19 cellular contexts compared by ENCODE assay signal in the genomic region with DNA sequence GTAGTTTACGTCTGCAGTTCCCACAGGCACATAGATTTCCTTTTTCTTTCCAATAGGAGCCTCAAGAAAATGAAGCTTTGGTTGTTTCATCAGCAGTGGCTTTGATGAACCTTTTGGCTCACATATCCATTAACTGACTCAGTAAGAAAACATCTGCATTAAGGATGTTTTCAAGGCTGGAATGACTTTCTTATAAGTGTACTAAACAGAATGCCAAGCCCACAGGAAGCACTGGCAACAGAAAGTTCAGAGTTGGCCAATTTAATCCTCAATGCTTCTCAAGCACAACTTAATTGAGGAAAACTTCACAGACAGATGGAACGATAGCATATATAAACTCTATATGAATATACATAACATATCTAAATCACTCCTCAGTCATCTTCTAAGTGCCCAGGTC.
DNase-seq lines count a peak whose midpoint lies in the region; ATAC-seq and TF ChIP-seq lines count a peak whose summit lies in the region.
"Had no signal": no experiment of that assay in that cellular context is flagged by ENCODE, and none has a peak within 500 bp of the region (broad histone marks: within the 10 kb centered on the region; RNA-seq: fewer than 3 reads in every experiment).

No MANE protein-coding gene starts in this region.

- ATAC-seq in PC-3 (peak; percentile 25; the same call in 1 of the 2 replicates), GM19023 (IDR thresholded peaks at IDR 0.05; ENCODE audit: unreplicated experiment) (no peak)
- no peak for ATAC-seq in CD4-positive, alpha-beta T cell (ENCODE audit: poor library complexity)
- ATAC-seq: Panc1; psoas muscle; stimulated activated naive CD8-positive, alpha-beta T cell treated with anti-CD3 and anti-CD28 coated beads, Interleukin-15, Interleukin-2, amounts not matched to agents 100 U/mL and 50 U/mL, for 24 hours; T-helper 17 cell had no signal

- no peaks in the 10 kb centered on the region for H3K9me2 ChIP-seq in PC-3 (replicated peaks; ENCODE audit: low read length)

- H3K27ac Mint-ChIP-seq in CD4-positive, alpha-beta T cell: no peak overlapping the region
- H3K27ac Mint-ChIP-seq: CD4-positive, alpha-beta memory T cell; T-helper 17 cell had no signal

- no peaks in the 10 kb centered on the region for H3K9me3 Mint-ChIP-seq in CD4-positive, alpha-beta T cell
- H3K9me3 Mint-ChIP-seq: CD4-positive, alpha-beta memory T cell had no signal

- no peaks in the 10 kb centered on the region for H3F3A ChIP-seq in PC-3 (ENCODE audit: low read length, unreplicated experiment)

- H4K20me1 ChIP-seq in PC-3 (ENCODE audit: low read length) (no peaks in the 10 kb centered on the region), osteoblast (ENCODE audit: insufficient read depth, low read length) (no peaks in the 10 kb centered on the region)

- no peaks in the 10 kb centered on the region for H3K36me3 ChIP-seq in PC-3 (ENCODE audit: low read depth, low read length)
- H3K36me3 ChIP-seq in osteoblast (ENCODE audit: insufficient read depth, low read length): no peaks in the 10 kb centered on the region
- H3K36me3 ChIP-seq: cardiac muscle cell had no signal

- no peak overlapping the region for H3K9ac ChIP-seq in PC-3 (ENCODE audit: low read length)

- POLR2A ChIA-PET in PC-3 (lab: Charles Lee; ENCODE audit: unreplicated experiment): no interaction called here
- POLR2A ChIA-PET in CD4-positive, alpha-beta T cell (lab: Charles Lee): no interaction called here

- CTCF ChIA-PET in PC-3 (lab: Charles Lee): no interaction called here
- CTCF ChIA-PET in CD4-positive, alpha-beta T cell (lab: Charles Lee): no interaction called here

- H3K9me3 ChIP-seq in PC-3 (ENCODE audit: low read length) (no peaks in the 10 kb centered on the region), osteoblast (ENCODE audit: low read depth, low read length) (no peaks in the 10 kb centered on the region)
- no peaks in the 10 kb centered on the region for H3K9me3 ChIP-seq in CD4-positive, alpha-beta T cell (ENCODE audit: control insufficient read depth, low read length)
- H3K9me3 ChIP-seq: psoas muscle had no signal

- in situ Hi-C loops in Caki2 (cut with HindIII; ENCODE audit: low pct_unique_long_range_greater_than_20kb, low sequenced_read_pairs): no loop called here

- intact Hi-C loops in PC-3 (cut with micrococcal nuclease): loop anchor here (10.0 kb wide), 1 partner anchor 144 kb away; no protein-coding TSS in a partner anchor
- intact Hi-C loops in posterior vena cava (cut with DNase I): no loop called here
- intact Hi-C loops in CD4-positive, alpha-beta T cell (cut with DNase I, micrococcal nuclease): no loop called here

- DNase-seq in Caki2 (ENCODE audit: low read depth) (peak; percentile 2), PC-3 (peak; percentile 44), epithelial cell of prostate (ENCODE audit: low read depth, low spot score) (peak; percentile 24), osteoblast (ENCODE audit: insufficient read length, low spot score, missing footprints) (peak; percentile 68), GF-D8 (lab: John Stamatoyannopoulos, UW) (no peak), posterior vena cava (ENCODE audit: low spot score) (no peak)
- DNase-seq in CD4-positive, alpha-beta T cell: no peak
- DNase-seq: activated CD4-positive, alpha-beta T cell treated with anti-CD3 and anti-CD28 coated beads, Interleukin-2, amount 50 U/mL, for 48 hours; activated effector memory CD4-positive, alpha-beta T cell treated with anti-CD3 and anti-CD28 coated beads, Interleukin-2, amount 50 U/mL, for 16 hours; CD4-positive, alpha-beta memory T cell; NCI-H1048; NCI-H510A; psoas muscle; stimulated activated CD4-positive, alpha-beta T cell treated with anti-CD3 and anti-CD28 coated beads, Interleukin-4, amount 100 ng/mL, for 4 hours; stimulated activated naive CD8-positive, alpha-beta T cell treated with anti-CD3 and anti-CD28 coated beads, Interleukin-15, Interleukin-2, amounts not matched to agents 100 U/mL and 50 U/mL, for 24 hours; T-helper 17 cell had no signal

- H3K4me2 ChIP-seq in PC-3 (ENCODE audit: low read length) (no peak overlapping the region), osteoblast (ENCODE audit: insufficient read depth, low read length) (peak overlapping the region; percentile 0)

- H3K4me3 Mint-ChIP-seq in CD4-positive, alpha-beta T cell: no peak overlapping the region
- H3K4me3 Mint-ChIP-seq: CD4-positive, alpha-beta memory T cell; T-helper 17 cell had no signal

- peaks cover 5% of the 10 kb centered on the region for H3K4me1 Mint-ChIP-seq in CD4-positive, alpha-beta T cell (ENCODE audit: low read depth)

- H3K27me3 ChIP-seq in PC-3 (ENCODE audit: low read length) (no peaks in the 10 kb centered on the region), osteoblast (ENCODE audit: insufficient read depth, low read length) (no peaks in the 10 kb centered on the region)
- no peaks in the 10 kb centered on the region for H3K27me3 ChIP-seq in CD4-positive, alpha-beta T cell (ENCODE audit: control insufficient read depth, insufficient read depth, low read length)
- H3K27me3 ChIP-seq: cardiac muscle cell had no signal

- H3K36me3 Mint-ChIP-seq in CD4-positive, alpha-beta T cell (ENCODE audit: low read depth): no peaks in the 10 kb centered on the region

- H3K4me3 ChIP-seq in PC-3 (ENCODE audit: low read length): no peak overlapping the region
- H3K4me3 ChIP-seq in osteoblast (ENCODE audit: insufficient read depth, low read length): no peak overlapping the region
- H3K4me3 ChIP-seq: cardiac muscle cell, psoas muscle had no signal

- no TSS peak for BruUV-seq in PC-3 (replicated peaks; lab: Mats Ljungman, UMichigan)

- H3K27me3 Mint-ChIP-seq in CD4-positive, alpha-beta T cell: no peaks in the 10 kb centered on the region
- H3K27me3 Mint-ChIP-seq: CD4-positive, alpha-beta memory T cell; T-helper 17 cell had no signal

- H3K27ac ChIP-seq in PC-3 (ENCODE audit: low read length): no peak overlapping the region
- peak overlapping the region; percentile 57 for H3K27ac ChIP-seq in epithelial cell of prostate
- peak overlapping the region; percentile 7 for H3K27ac ChIP-seq in osteoblast (ENCODE audit: low read depth, low read length)
- no peak overlapping the region for H3K27ac ChIP-seq in CD4-positive, alpha-beta T cell (ENCODE audit: low read depth, low read length)
- H3K27ac ChIP-seq: cardiac muscle cell, psoas muscle had no signal

- H3K4me1 ChIP-seq in PC-3 (ENCODE audit: insufficient read depth, low read length) (peaks cover 7% of the 10 kb centered on the region), osteoblast (ENCODE audit: insufficient read depth, low read length) (peaks cover 29% of the 10 kb centered on the region)
- H3K4me1 ChIP-seq: psoas muscle had no signal

- no peaks in the 10 kb centered on the region for H3K79me2 ChIP-seq in PC-3 (ENCODE audit: low read length)
- H3K79me2 ChIP-seq in osteoblast (ENCODE audit: insufficient read depth, low read length): no peaks in the 10 kb centered on the region

- H2AFZ ChIP-seq in PC-3 (ENCODE audit: low read length) (peak overlapping the region; percentile 34; the same call in 1 of the 2 replicates), osteoblast (ENCODE audit: low read length) (no peak overlapping the region)

- TF ChIP-seq CTCF in PC-3 (conservative IDR thresholded peaks at IDR 0.05; ENCODE audit: low read depth, low read length): no peak
- no peak for TF ChIP-seq CTCF in osteoblast (IDR thresholded peaks at IDR 0.05; ENCODE audit: extremely low read depth, low read depth, low read length)
- TF ChIP-seq CTCF in CD4-positive, alpha-beta T cell (IDR thresholded peaks at IDR 0.05): no peak

Comparison
In these comparisons a context has a peak if more than half of its experiments do, and no peak if none do; other contexts are left out.
1. DNase-seq: peak in Caki2 (single experiment), PC-3 (single experiment), epithelial cell of prostate (single experiment) and osteoblast (single experiment); none in GF-D8 (single experiment), posterior vena cava (single experiment) and CD4-positive, alpha-beta T cell (0 of 10).
2. H3K27ac ChIP-seq: peak in epithelial cell of prostate (single experiment) and osteoblast (single experiment); none in PC-3 (single experiment) and CD4-positive, alpha-beta T cell (single experiment).